Comparison of ENCODE assay signal across 28 cellular contexts in the genomic region with DNA sequence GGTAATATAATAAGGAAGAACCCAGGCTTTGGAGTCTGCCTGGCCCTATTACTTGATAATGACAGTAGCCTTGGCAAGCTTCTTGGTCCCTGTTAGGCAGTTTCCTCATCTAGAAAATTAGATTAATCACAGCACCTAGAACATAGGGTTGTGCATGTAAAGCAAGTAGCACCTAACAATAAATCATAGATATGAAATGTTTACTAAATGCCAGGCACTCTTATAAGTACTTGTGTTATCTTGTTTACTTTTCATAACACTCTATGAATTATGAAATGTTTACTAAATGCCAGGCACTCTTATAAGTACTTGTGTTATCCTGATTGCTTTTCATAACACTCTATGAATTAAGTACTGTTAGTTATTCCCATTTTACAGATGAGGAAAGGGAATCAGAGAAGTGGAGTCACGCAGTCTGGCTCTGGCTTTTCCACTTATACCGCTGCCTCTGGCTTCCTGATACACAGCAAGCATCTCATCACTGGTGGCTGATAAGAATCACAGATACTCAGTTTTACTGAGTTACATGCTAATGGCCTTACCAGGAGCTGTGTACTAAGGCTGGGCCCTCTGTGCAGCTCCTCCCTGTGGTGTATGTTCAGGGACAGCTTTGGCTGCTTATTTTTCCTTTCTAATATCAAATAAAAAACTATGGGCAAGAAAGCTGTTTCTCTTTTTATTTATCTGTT.
"Had no signal": no experiment of that assay in that cellular context is flagged by ENCODE, and none has a peak within 500 bp of the region (broad histone marks: within the 10 kb centered on the region; RNA-seq: fewer than 3 reads in every experiment).

No MANE protein-coding gene starts in this region.

- H3K27me3 ChIP-seq: esophagus squamous epithelium, right atrium auricular region, suprapubic skin, thyroid gland had no signal

- H3K36me3 ChIP-seq: esophagus squamous epithelium, prostate gland, right atrium auricular region, suprapubic skin, thyroid gland had no signal

- DNase-seq: cortex of kidney; effector memory CD8-positive, alpha-beta T cell; erythroblast; esophagus squamous epithelium; foreskin melanocyte; glutamatergic neuron; hypothalamus; immature natural killer cell; islet precursor cell; kidney glomerular epithelial cell; left colon; left ventricle myocardium superior; mammary epithelial cell; naive thymus-derived CD8-positive, alpha-beta T cell; nephron progenitor cell; nucleus accumbens; stimulated activated CD4-positive, alpha-beta T cell treated with anti-CD3 and anti-CD28 coated beads, Interleukin-12 subunit alpha, Interleukin-12 subunit beta, amount 100 ng/mL, for 4 hours; stimulated activated CD4-positive, alpha-beta T cell treated with anti-CD3 and anti-CD28 coated beads, Interleukin-1b, Interleukin-23, amount 100 ng/mL, for 48 hours; stimulated activated CD4-positive, alpha-beta T cell treated with anti-CD3 and anti-CD28 coated beads, Interleukin-4, amount 100 ng/mL, for 1 hour; stimulated activated CD8-positive, alpha-beta memory T cell treated with anti-CD3 and anti-CD28 coated beads, Interleukin-4, amount 100 ng/mL, for 48 hours; stimulated activated naive CD4-positive, alpha-beta T cell; stimulated activated naive CD8-positive, alpha-beta T cell treated with anti-CD3 and anti-CD28 coated beads, Interleukin-15, amount 100 ng/mL, for 72 hours; thyroid gland; trophoblast cell had no signal

- H3K4me1 ChIP-seq: prostate gland, thyroid gland had no signal

- H3K9me3 ChIP-seq: esophagus squamous epithelium, prostate gland, right atrium auricular region, suprapubic skin, thyroid gland had no signal

- H3K4me3 ChIP-seq: esophagus squamous epithelium, prostate gland, right atrium auricular region, smooth muscle cell, suprapubic skin, thyroid gland had no signal

- H3K27ac ChIP-seq: esophagus squamous epithelium, prostate gland, right atrium auricular region, suprapubic skin, thyroid gland had no signal
